In genomic region chr7:54880326-54880989, GRCh38 we compare ENCODE assay signal across 17 cellular contexts.
DNase-seq lines count a peak whose midpoint lies in the region; ATAC-seq and TF ChIP-seq lines count a peak whose summit lies in the region.
"Had no signal": no experiment of that assay in that cellular context is flagged by ENCODE, and none has a peak within 500 bp of the region (broad histone marks: within the 10 kb centered on the region; RNA-seq: fewer than 3 reads in every experiment).

No MANE protein-coding gene starts in this region.

- intact Hi-C loops in Right ventricle myocardium inferior (cut with DNase I) = no loop called here
- intact Hi-C loops in cardiac septum (cut with DNase I) = no loop called here
- intact Hi-C loops in adrenal gland (cut with DNase I) = no loop called here
- intact Hi-C loops in stomach (cut with DNase I; ENCODE audit: low total_unique reads) = no loop called here
- intact Hi-C loops in sigmoid colon (cut with DNase I) = no loop called here

- TF ChIP-seq POLR2A in adrenal gland (IDR thresholded peaks at IDR 0.05) (no peak), stomach (IDR thresholded peaks at IDR 0.05) (no peak), sigmoid colon (IDR thresholded peaks at IDR 0.05) (no peak)

- WGBS in adrenal gland, 4 donors = 64 to 71% (median 68%) methylated on average over 9 to 11 of the region's 11 CpGs
- 59% methylated on average over 11 of the region's 11 CpGs for WGBS in liver
- 49 to 72% (median 54%) methylated on average over 11 of the region's 11 CpGs for WGBS in stomach, 5 donors
- WGBS in sigmoid colon, 2 donors = 27 to 59% methylated on average over 11 of the region's 11 CpGs

- H3K9ac ChIP-seq in liver (ENCODE audit: low read depth in 1 of 2, low read length in 2 of 2) = no peak overlapping the region

- peak; percentile 56 for DNase-seq in Right ventricle myocardium inferior (ENCODE audit: missing footprints)
- no peak for DNase-seq in cardiac septum (ENCODE audit: low spot score)
- peak in 1 of 7 donors; percentile 32 for DNase-seq in adrenal gland
- peak; percentile 56 for DNase-seq in stomach
- DNase-seq in NCI-H446 treated with DMSO at 0.1 percent for 48 hours (lab: John Stamatoyannopoulos, UW) = no peak
- no peak for DNase-seq in GM19238 (ENCODE audit: insufficient read length, low spot score)
- no peak for DNase-seq in sigmoid colon
- DNase-seq: COR-L47, NCI-H1105, NCI-H1694 treated with DMSO at 0.1 percent for 48 hours, NCI-H446, NCI-H82, SJCRH30 had no signal

- no peak for TF ChIP-seq CTCF in adrenal gland (IDR thresholded peaks at IDR 0.05)
- no peak for TF ChIP-seq CTCF in liver (IDR thresholded peaks at IDR 0.05; ENCODE audit: low read depth, low read length, missing input control)
- TF ChIP-seq CTCF in stomach (IDR thresholded peaks at IDR 0.05) = no peak
- no peak for TF ChIP-seq CTCF in sigmoid colon (IDR thresholded peaks at IDR 0.05)

- H3K36me3 ChIP-seq in adrenal gland (replicated peaks in 1 of 2) (no peaks in the 10 kb centered on the region), liver (ENCODE audit: control insufficient read depth in 4 of 4, insufficient read depth in 3 of 4, low read depth in 1 of 4, low read length in 3 of 4) (no peaks in the 10 kb centered on the region), stomach (no peaks in the 10 kb centered on the region), sigmoid colon (no peaks in the 10 kb centered on the region)
- H3K36me3 ChIP-seq: HAP-1, SJCRH30 had no signal

- no peak overlapping the region for H3K4me3 ChIP-seq in adrenal gland
- H3K4me3 ChIP-seq in liver (ENCODE audit: low read depth in 1 of 3, low read length in 3 of 3) = no peak overlapping the region
- H3K4me3 ChIP-seq in stomach = no peak overlapping the region
- no peak overlapping the region for H3K4me3 ChIP-seq in sigmoid colon
- H3K4me3 ChIP-seq: HAP-1, SJCRH30 had no signal

- H3K4me1 ChIP-seq in adrenal gland (replicated peaks in 1 of 2) (peaks cover 4 to 22% of the 10 kb centered on the region in 2 donors), liver (ENCODE audit: control insufficient read depth in 4 of 4, insufficient read depth in 4 of 4, low read length in 3 of 4) (peaks cover 0 to 23% (median 4%) of the 10 kb centered on the region in 4 donors), stomach (peaks cover 0 to 8% (median 0%) of the 10 kb centered on the region in 4 donors), sigmoid colon (peaks cover 0 to 5% (median 0%) of the 10 kb centered on the region in 4 donors)
- H3K4me1 ChIP-seq: HAP-1, SJCRH30 had no signal

- TF ChIP-seq EP300 in stomach (IDR thresholded peaks at IDR 0.05) (no peak), sigmoid colon (IDR thresholded peaks at IDR 0.05) (no peak)

- no peak for ATAC-seq in Right ventricle myocardium inferior

- H3K27me3 ChIP-seq in adrenal gland (no peaks in the 10 kb centered on the region), liver (ENCODE audit: control insufficient read depth in 4 of 4, insufficient read depth in 4 of 4, low read length in 3 of 4) (no peaks in the 10 kb centered on the region), stomach (no peaks in the 10 kb centered on the region), sigmoid colon (no peaks in the 10 kb centered on the region)
- H3K27me3 ChIP-seq: SJCRH30 had no signal

- peak overlapping the region in 3 of 5 donors; percentile 25 to 40 (median 38) for H3K27ac ChIP-seq in adrenal gland
- peak overlapping the region; percentile 43 to 56 for H3K27ac ChIP-seq in liver (ENCODE audit: low read depth in 1 of 2, low read length in 2 of 2)
- H3K27ac ChIP-seq in stomach = no peak overlapping the region
- H3K27ac ChIP-seq in sigmoid colon = no peak overlapping the region
- H3K27ac ChIP-seq: 22Rv1, C4-2B, SJCRH30 had no signal

- H3K9me3 ChIP-seq in adrenal gland (replicated peaks in 1 of 3) (no peaks in the 10 kb centered on the region), liver (ENCODE audit: control insufficient read depth in 4 of 4, low read length in 3 of 4) (no peaks in the 10 kb centered on the region), stomach (no peaks in the 10 kb centered on the region), sigmoid colon (no peaks in the 10 kb centered on the region)
- H3K9me3 ChIP-seq: HAP-1, SJCRH30 had no signal

- TF ChIP-seq RAD21 in liver (IDR thresholded peaks at IDR 0.05) = no peak

TF ChIP-seq in liver, 16 proteins besides CTCF, POLR2A, EP300 and RAD21:
- TF ChIP-seq HNF4A (conservative IDR thresholded peaks at IDR 0.05) = no peak
- peak; percentile 27 to 65 for TF ChIP-seq RXRA (IDR thresholded peaks at IDR 0.05)

Comparison
In these comparisons a context has a peak if more than half of its experiments do, and no peak if none do; other contexts are left out.
1. DNase-seq: peak in Right ventricle myocardium inferior (single experiment) and stomach (single experiment); none in cardiac septum (single experiment), NCI-H446 treated with DMSO at 0.1 percent for 48 hours (single experiment), GM19238 (single experiment) and sigmoid colon (single experiment).
2. H3K27ac ChIP-seq: peak in adrenal gland (3 of 5) and liver (2 of 2); none in stomach (0 of 5) and sigmoid colon (0 of 4).